1 cellular context compared by ENCODE assay signal in genomic region chr3:45592830-45593707, GRCh38.
TF ChIP-seq lines count a peak whose summit lies in the region.

No MANE protein-coding gene starts in this region.

TF ChIP-seq in HepG2, 621 proteins besides CTCF, POLR2A, EP300 and RAD21 (continued from another document and continues in another):
- TF ChIP-seq ZNF609 (CRISPR knock-in tag; IDR thresholded peaks at IDR 0.05; ENCODE audit: borderline replicate concordance) (0 out of 2 replicates have a peak, but pooled peaks have one; percentile 24), E2F5 (CRISPR knock-in tag; conservative IDR thresholded peaks at IDR 0.05) (no peak), ZNF362 (CRISPR knock-in tag; IDR thresholded peaks at IDR 0.05; ENCODE audit: borderline replicate concordance) (peak; percentile 42; the same call in 1 of the 2 replicates), POLR2AphosphoS2 (IDR thresholded peaks at IDR 0.05; ENCODE audit: low read depth, low read length) (no peak), ZNF772 (CRISPR knock-in tag; IDR thresholded peaks at IDR 0.05) (peak; percentile 73; the same call in 1 of the 2 replicates), ZNF878 (CRISPR knock-in tag; IDR thresholded peaks at IDR 0.05) (0 out of 2 replicates have a peak, but pooled peaks have one; percentile 46), ATAD3A (CRISPR knock-in tag; IDR thresholded peaks at IDR 0.05) (no peak), NR0B2 (CRISPR knock-in tag; IDR thresholded peaks at IDR 0.05) (peak; percentile 80; the same call in 1 of the 2 replicates), SYNCRIP (IDR thresholded peaks at IDR 0.05; ENCODE audit: insufficient read depth, low read depth, low read length) (no peak), ZNF264 (CRISPR knock-in tag; IDR thresholded peaks at IDR 0.05) (no peak), ZNF83 (CRISPR knock-in tag; IDR thresholded peaks at IDR 0.05; ENCODE audit: borderline replicate concordance) (no peak), MZF1 (CRISPR knock-in tag; IDR thresholded peaks at IDR 0.05; ENCODE audit: borderline replicate concordance) (no peak), ZNF839 (CRISPR knock-in tag; IDR thresholded peaks at IDR 0.05; ENCODE audit: borderline replicate concordance) (peak; percentile 90; the same call in 1 of the 2 replicates), ZFP62 (CRISPR knock-in tag; IDR thresholded peaks at IDR 0.05) (no peak), ZNF891 (CRISPR knock-in tag; IDR thresholded peaks at IDR 0.05) (peak; percentile 87), GFI1 (CRISPR knock-in tag; IDR thresholded peaks at IDR 0.05; ENCODE audit: borderline replicate concordance) (peak; percentile 75; the same call in 1 of the 2 replicates), ZNF530 (CRISPR knock-in tag; IDR thresholded peaks at IDR 0.05; ENCODE audit: low read depth) (no peak; the same call in 1 of the 2 replicates), CENPT (CRISPR knock-in tag; IDR thresholded peaks at IDR 0.05; ENCODE audit: low read depth) (no peak), CHD2 (IDR thresholded peaks at IDR 0.05; ENCODE audit: low read depth, low read length) (no peak), THAP11 (CRISPR knock-in tag; IDR thresholded peaks at IDR 0.05) (0 out of 2 replicates have a peak, but pooled peaks have one; percentile 28), ZNF10 (CRISPR knock-in tag; IDR thresholded peaks at IDR 0.05; ENCODE audit: borderline replicate concordance, low read depth) (no peak), ZNF331 (CRISPR knock-in tag; IDR thresholded peaks at IDR 0.05) (0 out of 2 replicates have a peak, but pooled peaks have one; percentile 7), GZF1 (CRISPR knock-in tag; IDR thresholded peaks at IDR 0.05) (peak; percentile 69; the same call in 1 of the 2 replicates), KMT2A (CRISPR knock-in tag; IDR thresholded peaks at IDR 0.05) (0 out of 2 replicates have a peak, but pooled peaks have one; percentile 22), ZNF615 (CRISPR knock-in tag; IDR thresholded peaks at IDR 0.05; ENCODE audit: borderline replicate concordance) (peak; percentile 74; the same call in 1 of the 2 replicates), SAFB2 (CRISPR knock-in tag; IDR thresholded peaks at IDR 0.05; ENCODE audit: borderline replicate concordance, low read depth) (no peak; the same call in 1 of the 2 replicates), RBM39 (IDR thresholded peaks at IDR 0.05; ENCODE audit: low read depth, low read length, poor library complexity, severe bottlenecking) (no peak), EED (CRISPR knock-in tag; IDR thresholded peaks at IDR 0.05) (peak; percentile 87; the same call in 1 of the 2 replicates), TERF1 (CRISPR knock-in tag; IDR thresholded peaks at IDR 0.05) (no peak), ZNF12 (CRISPR knock-in tag; IDR thresholded peaks at IDR 0.05) (no peak), MAFG (CRISPR knock-in tag; IDR thresholded peaks at IDR 0.05) (no peak), NCOR1 (IDR thresholded peaks at IDR 0.05; ENCODE audit: borderline replicate concordance, low read length) (no peak), NFE2L1 (CRISPR knock-in tag; IDR thresholded peaks at IDR 0.05; ENCODE audit: borderline replicate concordance) (peak; percentile 39; the same call in 1 of the 2 replicates), STAT6 (CRISPR knock-in tag; IDR thresholded peaks at IDR 0.05; ENCODE audit: borderline replicate concordance) (0 out of 2 replicates have a peak, but pooled peaks have one; percentile 59), ZSCAN22 (CRISPR knock-in tag; IDR thresholded peaks at IDR 0.05) (peak; percentile 83), ZC3H13 (CRISPR knock-in tag; IDR thresholded peaks at IDR 0.05) (no peak), MAZ (IDR thresholded peaks at IDR 0.05; ENCODE audit: borderline replicate concordance, low read depth, low read length) (no peak), MAZ (CRISPR knock-in tag; IDR thresholded peaks at IDR 0.05; ENCODE audit: low read depth) (no peak), ZNF275 (CRISPR knock-in tag; IDR thresholded peaks at IDR 0.05; ENCODE audit: borderline replicate concordance) (peak; percentile 62; the same call in 1 of the 2 replicates), CERS6 (CRISPR knock-in tag; IDR thresholded peaks at IDR 0.05) (no peak), ELF3 (CRISPR knock-in tag; IDR thresholded peaks at IDR 0.05) (0 out of 2 replicates have a peak, but pooled peaks have one; percentile 22), PRDM4 (CRISPR knock-in tag; IDR thresholded peaks at IDR 0.05; ENCODE audit: borderline replicate concordance) (no peak), ISX (CRISPR knock-in tag; conservative IDR thresholded peaks at IDR 0.05) (no peak), HDAC1 (CRISPR knock-in tag; IDR thresholded peaks at IDR 0.05) (peak; percentile 64), ZNF780A (CRISPR knock-in tag; IDR thresholded peaks at IDR 0.05) (peak; percentile 33; the same call in 1 of the 2 replicates), SP4 (CRISPR knock-in tag; IDR thresholded peaks at IDR 0.05) (no peak), FOXO1 (CRISPR knock-in tag; IDR thresholded peaks at IDR 0.05) (no peak), ZNF749 (CRISPR knock-in tag; IDR thresholded peaks at IDR 0.05; ENCODE audit: borderline replicate concordance) (no peak), HCFC1 (IDR thresholded peaks at IDR 0.05; ENCODE audit: low read depth, low read length) (no peak)
